14 cellular contexts compared by ENCODE assay signal in the genomic region with DNA sequence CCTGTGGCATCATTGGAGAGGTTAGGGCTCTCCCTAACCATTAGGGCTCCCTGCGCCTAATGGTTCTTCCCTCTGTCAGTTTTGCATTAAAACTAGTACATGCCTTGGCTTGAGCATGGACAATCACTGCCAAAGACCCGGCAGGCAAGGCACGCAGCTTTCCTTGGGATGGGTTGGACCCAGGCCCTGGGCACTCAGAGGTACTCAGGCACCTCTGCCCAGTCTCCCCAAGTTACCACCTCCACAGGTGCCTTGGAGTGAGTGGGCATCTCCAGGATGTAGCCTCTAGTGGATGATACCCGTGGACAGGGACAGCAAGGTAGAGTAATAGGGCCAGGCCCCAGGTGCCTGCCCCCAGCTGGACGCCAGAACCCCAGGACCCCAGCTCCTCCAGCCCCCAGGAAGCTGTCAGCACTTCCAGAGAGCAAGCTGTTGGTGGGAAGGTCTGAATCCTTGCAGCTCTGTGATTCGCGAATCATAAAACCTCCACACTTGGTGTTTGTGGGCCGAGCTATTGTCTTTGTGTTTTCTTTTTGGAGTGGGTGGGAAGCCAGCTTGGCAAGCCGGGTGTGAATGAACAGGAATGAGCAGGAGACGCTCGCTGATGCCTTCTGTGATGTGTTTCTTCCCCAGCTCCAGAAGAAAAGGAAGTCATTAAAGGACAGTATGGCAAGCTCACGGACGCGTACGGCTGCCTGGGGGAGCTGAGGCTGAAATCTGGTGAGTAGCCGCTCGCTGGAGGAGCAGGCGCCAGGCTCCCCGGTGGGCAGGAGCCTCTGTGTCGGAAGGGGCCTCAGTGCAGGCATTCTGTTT. TPM values are rescaled to one million over a fixed set of nuclear protein-coding genes. Genes with fewer than 3 reads are reported as not detected.
DNase-seq lines count a peak whose midpoint lies in the region; ATAC-seq and TF ChIP-seq lines count a peak whose summit lies in the region.
"Had no signal": no experiment of that assay in that cellular context is flagged by ENCODE, and none has a peak within 500 bp of the region (broad histone marks: within the 10 kb centered on the region; RNA-seq: fewer than 3 reads in every experiment).

No MANE protein-coding gene starts in this region.

- no peaks in the 10 kb centered on the region for H4K20me1 ChIP-seq in GM23248 (ENCODE audit: insufficient read depth)

- H3K9me3 ChIP-seq in GM23248 (ENCODE audit: low read depth): no peaks in the 10 kb centered on the region
- no peaks in the 10 kb centered on the region for H3K9me3 ChIP-seq in sigmoid colon

- no peaks in the 10 kb centered on the region for H3K27me3 ChIP-seq in GM23248 (replicated peaks; ENCODE audit: insufficient read depth)
- H3K27me3 ChIP-seq in layer of hippocampus (ENCODE audit: control insufficient read depth, insufficient read depth, low read length): no peaks in the 10 kb centered on the region
- H3K27me3 ChIP-seq in sigmoid colon: no peaks in the 10 kb centered on the region

- peaks cover 19% of the 10 kb centered on the region for H3F3A ChIP-seq in GM23248 (ENCODE audit: insufficient read depth)

- H3K4me2 ChIP-seq in GM23248 (ENCODE audit: unreplicated experiment): peak overlapping the region; percentile 58

- H3K4me3 ChIP-seq in GM23248: peak overlapping the region; percentile 30
- peak overlapping the region; percentile 37 for H3K4me3 ChIP-seq in astrocyte of the cerebellum (ENCODE audit: low read depth, low read length)
- H3K4me3 ChIP-seq in sigmoid colon: no peak overlapping the region

- peak overlapping the region; percentile 67 for H3K27ac ChIP-seq in GM23248
- peak overlapping the region; percentile 72 for H3K27ac ChIP-seq in layer of hippocampus (ENCODE audit: low read depth, low read length)
- peak overlapping the region in 2 of 4 donors; percentile 79 to 85 for H3K27ac ChIP-seq in sigmoid colon

- H3K36me3 ChIP-seq in GM23248 (ENCODE audit: low read depth): peaks cover 17% of the 10 kb centered on the region
- peaks cover 0 to 7% (median 0%) of the 10 kb centered on the region in 4 donors for H3K36me3 ChIP-seq in sigmoid colon

- 38 to 40% methylated on average over 19 of the region's 20 CpGs for WGBS in GM23248 (ENCODE audit: low coverage in 1 of 2, low lambda C conversion rate in 2 of 2, missing lambda C conversion rate in 2 of 2), 2 experiments
- 87 to 90% methylated on average over 20 of the region's 20 CpGs for WGBS in sigmoid colon, 2 donors

- H3K4me1 ChIP-seq in GM23248 (ENCODE audit: insufficient read depth) (peaks cover 23% of the 10 kb centered on the region), sigmoid colon (peaks cover 0 to 24% (median 19%) of the 10 kb centered on the region in 4 donors)

- TF ChIP-seq CTCF in astrocyte of the cerebellum (IDR thresholded peaks at IDR 0.05; ENCODE audit: low read depth, low read length, missing control alignments) (no peak), sigmoid colon (IDR thresholded peaks at IDR 0.05) (no peak)

- no peaks in the 10 kb centered on the region for H3K9me2 ChIP-seq in GM23248 (ENCODE audit: insufficient read depth)

- peak overlapping the region; percentile 28; the same call in 1 of the 2 replicates for H2AFZ ChIP-seq in GM23248

- peak overlapping the region; percentile 64 for H3K9ac ChIP-seq in GM23248

- in situ Hi-C loops in GM23248 (cut with MboI): no loop called here
- in situ Hi-C loops in astrocyte of the cerebellum (cut with HindIII; ENCODE audit: low sequenced_read_pairs): no loop called here

- ATAC-seq in HG03520 (IDR thresholded peaks at IDR 0.05; ENCODE audit: unreplicated experiment): no peak
- no peak for ATAC-seq in GM21515 (IDR thresholded peaks at IDR 0.05; ENCODE audit: unreplicated experiment)
- ATAC-seq in HG03097 (IDR thresholded peaks at IDR 0.05; ENCODE audit: low FRiP score, unreplicated experiment): no peak
- ATAC-seq: stimulated activated naive CD8-positive, alpha-beta T cell treated with anti-CD3 and anti-CD28 coated beads, Interleukin-15, Interleukin-2, amounts not matched to agents 100 U/mL and 50 U/mL, for 24 hours had no signal

- TF ChIP-seq EP300 in sigmoid colon (IDR thresholded peaks at IDR 0.05): no peak

- TF ChIP-seq POLR2A in sigmoid colon (IDR thresholded peaks at IDR 0.05): no peak

- intact Hi-C loops in sigmoid colon (cut with DNase I): loop anchor here (5.0 kb wide), 1 partner anchor 34 kb away; a partner anchor contains a TSS

- DNase-seq in GM23248 (peak; percentile 54), astrocyte of the cerebellum (ENCODE audit: low read depth) (peak; percentile 67), sigmoid colon (peak; percentile 61), NCI-H82 treated with DMSO at 0.1 percent for 48 hours (lab: John Stamatoyannopoulos, UW; ENCODE audit: unreplicated experiment) (no peak)
- DNase-seq: activated CD8-positive, alpha-beta memory T cell treated with anti-CD3 and anti-CD28 coated beads for 24 hours; activated naive CD4-positive, alpha-beta T cell treated with anti-CD3 and anti-CD28 coated beads for 36 hours; CD4-positive, CD25-positive, alpha-beta regulatory T cell; midbrain; NCI-H82; stimulated activated naive CD8-positive, alpha-beta T cell treated with anti-CD3 and anti-CD28 coated beads, Interleukin-15, Interleukin-2, amounts not matched to agents 100 U/mL and 50 U/mL, for 24 hours had no signal

- H3K79me2 ChIP-seq in GM23248 (ENCODE audit: insufficient read depth): peaks cover 100% of the 10 kb centered on the region

RNA-seq across cellular contexts. Expression of a gene that starts 35.1 kb away (rescaled TPM):
- 25.3 and 28.6 TPM in 2 replicates for total RNA-seq in GM23248 (2014; rRNA removed; shearing (Covaris generic))
- 17.6 and 20.5 TPM in 2 replicates for polyA plus RNA-seq in GM23248 (2016; fragmentation: Nextera tagmentation; extraction: Ambion mirVana)
- 10 to 100 TPM in 3 of 4 donors, 1 to 10 TPM in 1; 8.7 to 22.9 (median 12.3) TPM for total RNA-seq in sigmoid colon
- 10 to 100 TPM in 2 of 3 donors, 1 to 10 TPM in 1; 9.6 to 13.4 (median 12.9) TPM for polyA plus RNA-seq in sigmoid colon

Comparison
In these comparisons a context has a peak if more than half of its experiments do, and no peak if none do; other contexts are left out.
1. H3K4me3 ChIP-seq: peak in GM23248 (single experiment) and astrocyte of the cerebellum (single experiment); none in sigmoid colon (0 of 4).